19 cellular contexts compared by ENCODE assay signal in genomic region chr1:196450143-196450911, GRCh38.
"Had no signal": no experiment of that assay in that cellular context is flagged by ENCODE, and none has a peak within 500 bp of the region (broad histone marks: within the 10 kb centered on the region; RNA-seq: fewer than 3 reads in every experiment).

No MANE protein-coding gene starts in this region.

- H3K4me3 Mint-ChIP-seq: activated B cell treated with CpG ODN at 0.5 μM for 24 hours; activated CD4-positive, alpha-beta memory T cell treated with anti-CD3 and anti-CD28 coated beads for 36 hours; activated CD8-positive, alpha-beta memory T cell treated with anti-CD3 and anti-CD28 coated beads, Interleukin-2, amount 10 ng/mL, durations not matched to agents 7 days and 5 days; activated naive CD8-positive, alpha-beta T cell treated with anti-CD3 and anti-CD28 coated beads for 36 hours; immature natural killer cell; naive thymus-derived CD8-positive, alpha-beta T cell; stimulated activated effector memory CD8-positive, alpha-beta T cell treated with anti-CD3 and anti-CD28 coated beads, Interleukin-12 subunit alpha, Interleukin-12 subunit beta, amount 100 ng/mL, for 72 hours; type B pancreatic cell had no signal

- H3K9me3 Mint-ChIP-seq: activated B cell treated with CpG ODN at 0.5 μM for 24 hours; activated CD4-positive, alpha-beta memory T cell treated with anti-CD3 and anti-CD28 coated beads for 36 hours; activated naive CD8-positive, alpha-beta T cell treated with anti-CD3 and anti-CD28 coated beads for 36 hours; stimulated activated effector memory CD8-positive, alpha-beta T cell treated with anti-CD3 and anti-CD28 coated beads, Interleukin-12 subunit alpha, Interleukin-12 subunit beta, amount 100 ng/mL, for 72 hours; type B pancreatic cell had no signal

- H3K27me3 ChIP-seq: dorsolateral prefrontal cortex, pancreas, stomach had no signal

- H3K4me1 Mint-ChIP-seq: activated B cell treated with CpG ODN at 0.5 μM for 24 hours; activated CD8-positive, alpha-beta memory T cell treated with anti-CD3 and anti-CD28 coated beads, Interleukin-2, amount 10 ng/mL, durations not matched to agents 7 days and 5 days; activated naive CD8-positive, alpha-beta T cell treated with anti-CD3 and anti-CD28 coated beads for 36 hours; immature natural killer cell; naive thymus-derived CD8-positive, alpha-beta T cell; stimulated activated effector memory CD8-positive, alpha-beta T cell treated with anti-CD3 and anti-CD28 coated beads, Interleukin-12 subunit alpha, Interleukin-12 subunit beta, amount 100 ng/mL, for 72 hours had no signal

- H3K27ac ChIP-seq: lower lobe of right lung, pancreas, stomach had no signal

- ATAC-seq: activated CD8-positive, alpha-beta memory T cell treated with anti-CD3 and anti-CD28 coated beads, Interleukin-2, amount 10 ng/mL, durations not matched to agents 7 days and 5 days; lower lobe of right lung; naive thymus-derived CD8-positive, alpha-beta T cell; sciatic nerve; stimulated activated effector memory CD8-positive, alpha-beta T cell treated with anti-CD3 and anti-CD28 coated beads, Interleukin-12 subunit alpha, Interleukin-12 subunit beta, amount 100 ng/mL, for 72 hours had no signal

- H3K27ac Mint-ChIP-seq: activated B cell treated with CpG ODN at 0.5 μM for 24 hours; activated CD4-positive, alpha-beta memory T cell treated with anti-CD3 and anti-CD28 coated beads for 36 hours; activated CD8-positive, alpha-beta memory T cell treated with anti-CD3 and anti-CD28 coated beads, Interleukin-2, amount 10 ng/mL, durations not matched to agents 7 days and 5 days; activated naive CD8-positive, alpha-beta T cell treated with anti-CD3 and anti-CD28 coated beads for 36 hours; immature natural killer cell; naive thymus-derived CD8-positive, alpha-beta T cell; stimulated activated effector memory CD8-positive, alpha-beta T cell treated with anti-CD3 and anti-CD28 coated beads, Interleukin-12 subunit alpha, Interleukin-12 subunit beta, amount 100 ng/mL, for 72 hours; type B pancreatic cell had no signal

- DNase-seq: activated B cell treated with CpG ODN at 0.5 μM for 24 hours; activated CD4-positive, alpha-beta memory T cell treated with anti-CD3 and anti-CD28 coated beads for 36 hours; activated CD4-positive, alpha-beta T cell treated with anti-CD3 and anti-CD28 coated beads for 4 hours; activated CD8-positive, alpha-beta memory T cell treated with anti-CD3 and anti-CD28 coated beads, Interleukin-2, amount 10 ng/mL, durations not matched to agents 7 days and 5 days; activated naive CD8-positive, alpha-beta T cell treated with anti-CD3 and anti-CD28 coated beads for 36 hours; amygdala; dorsolateral prefrontal cortex; head of caudate nucleus; immature natural killer cell; lower lobe of right lung; naive thymus-derived CD8-positive, alpha-beta T cell; pancreas; stimulated activated CD4-positive, alpha-beta T cell treated with anti-CD3 and anti-CD28 coated beads, Interleukin-4, amount 100 ng/mL, for 24 hours; stomach; T-helper 2 cell had no signal

- H3K27me3 Mint-ChIP-seq: activated B cell treated with CpG ODN at 0.5 μM for 24 hours; activated CD4-positive, alpha-beta memory T cell treated with anti-CD3 and anti-CD28 coated beads for 36 hours; activated naive CD8-positive, alpha-beta T cell treated with anti-CD3 and anti-CD28 coated beads for 36 hours; type B pancreatic cell had no signal

- H3K36me3 Mint-ChIP-seq: activated CD4-positive, alpha-beta memory T cell treated with anti-CD3 and anti-CD28 coated beads for 36 hours; activated CD8-positive, alpha-beta memory T cell treated with anti-CD3 and anti-CD28 coated beads, Interleukin-2, amount 10 ng/mL, durations not matched to agents 7 days and 5 days; activated naive CD8-positive, alpha-beta T cell treated with anti-CD3 and anti-CD28 coated beads for 36 hours; naive thymus-derived CD8-positive, alpha-beta T cell; stimulated activated effector memory CD8-positive, alpha-beta T cell treated with anti-CD3 and anti-CD28 coated beads, Interleukin-12 subunit alpha, Interleukin-12 subunit beta, amount 100 ng/mL, for 72 hours; type B pancreatic cell had no signal

- H3K9me3 ChIP-seq: lower lobe of right lung, pancreas, stomach had no signal

- H3K36me3 ChIP-seq: lower lobe of right lung, pancreas, stomach had no signal

- H3K4me3 ChIP-seq: dorsolateral prefrontal cortex, lower lobe of right lung, pancreas, smooth muscle cell, stomach had no signal

- H3K4me1 ChIP-seq: lower lobe of right lung, stomach had no signal
